Comparison of ENCODE assay signal across 23 cellular contexts in the genomic region with DNA sequence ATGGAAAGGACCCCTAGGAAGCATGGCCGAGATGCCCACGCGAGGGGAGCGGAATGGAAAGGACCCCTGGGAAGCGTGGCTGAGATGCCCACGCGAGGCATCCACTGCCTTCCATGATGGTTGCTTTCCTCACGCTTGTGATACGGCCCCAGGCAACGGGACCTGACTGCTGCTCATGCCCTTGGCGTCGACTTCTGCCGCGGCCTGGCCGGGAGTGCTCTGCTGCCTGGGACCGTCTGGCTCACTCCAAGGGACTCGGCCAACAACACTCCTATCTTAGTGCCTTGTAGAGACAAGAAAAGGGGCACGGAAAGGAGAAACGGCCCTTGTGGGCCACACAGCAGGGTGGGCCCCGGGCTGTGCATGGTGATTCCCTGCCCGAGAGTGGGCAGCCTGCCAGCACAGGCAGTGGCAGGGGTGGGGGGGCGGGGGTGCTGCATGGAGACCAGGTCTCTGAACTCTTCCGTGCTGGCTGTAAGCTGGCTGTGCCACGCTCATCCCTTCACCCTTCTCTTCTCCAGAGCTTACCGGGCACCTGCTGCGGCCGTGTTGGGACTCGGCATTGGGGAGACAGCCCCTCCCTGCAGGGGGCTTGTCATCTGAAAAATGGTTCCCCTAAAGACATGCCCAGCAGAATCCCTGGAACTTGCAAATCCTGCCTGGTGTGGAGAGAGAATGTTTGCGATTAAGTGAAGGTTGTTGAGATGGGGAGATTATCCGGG. TPM values are rescaled to one million over a fixed set of nuclear protein-coding genes. Genes with fewer than 3 reads are reported as not detected.
DNase-seq lines count a peak whose midpoint lies in the region; ATAC-seq, FAIRE-seq and TF ChIP-seq lines count a peak whose summit lies in the region.
"Had no signal": no experiment of that assay in that cellular context is flagged by ENCODE, and none has a peak within 500 bp of the region (broad histone marks: within the 10 kb centered on the region; RNA-seq: fewer than 3 reads in every experiment).

No MANE protein-coding gene starts in this region.

- CTCF ChIA-PET in HepG2 (lab: Yijun Ruan, JAX; ENCODE audit: low intra/inter-chr PET ratio, low total read pairs) (no interaction called here), WTC11 (lab: Charles Lee) (interaction anchor here (1.1 kb wide), 1 partner anchor 303 kb away, joined by 3 read pairs; no protein-coding TSS in a partner anchor)

- H3K27me3 ChIP-seq in right lobe of liver = no peaks in the 10 kb centered on the region
- H3K27me3 ChIP-seq in HepG2 (ENCODE audit: control insufficient read depth in 1 of 2, insufficient read depth in 2 of 2, low read length in 2 of 2) = peaks cover 23 to 89% of the 10 kb centered on the region in 2 experiments
- H3K27me3 ChIP-seq in endodermal cell (ENCODE audit: control insufficient read depth, insufficient read depth, low read length, poor library complexity, severe bottlenecking) = peaks cover 5% of the 10 kb centered on the region
- no peaks in the 10 kb centered on the region for H3K27me3 ChIP-seq in MG63

- H3K79me2 ChIP-seq in HepG2 (ENCODE audit: insufficient read depth, low read length) = no peaks in the 10 kb centered on the region

- H3K9me3 Mint-ChIP-seq in endodermal cell = no peaks in the 10 kb centered on the region
- H3K9me3 Mint-ChIP-seq in progenitor cell of endocrine pancreas (ENCODE audit: low read depth) = no peaks in the 10 kb centered on the region
- H3K9me3 Mint-ChIP-seq in WTC11 = no peaks in the 10 kb centered on the region
- H3K9me3 Mint-ChIP-seq: activated CD4-positive, alpha-beta T cell treated with anti-CD3 and anti-CD28 coated beads, Interleukin-2, amount 10 ng/mL, durations not matched to agents 24 days and 14 days; GM23338; naive thymus-derived CD4-positive, alpha-beta T cell had no signal

- H3K27me3 Mint-ChIP-seq in endodermal cell (ENCODE audit: insufficient read depth) (peaks cover 11% of the 10 kb centered on the region), progenitor cell of endocrine pancreas (peaks cover 38% of the 10 kb centered on the region), WTC11 (ENCODE audit: low read depth) (no peaks in the 10 kb centered on the region; the same call in 1 of the 2 replicates)
- H3K27me3 Mint-ChIP-seq: activated CD4-positive, alpha-beta T cell treated with anti-CD3 and anti-CD28 coated beads, Interleukin-2, amount 10 ng/mL, durations not matched to agents 24 days and 14 days had no signal

- H3K27ac ChIP-seq in right lobe of liver (no peak overlapping the region), HepG2 (ENCODE audit: extremely low read length, insufficient read depth, low read length) (no peak overlapping the region), endodermal cell (ENCODE audit: low read depth, low read length) (no peak overlapping the region)
- H3K27ac ChIP-seq: prostate gland, RWPE1 had no signal

- H3K4me1 ChIP-seq in right lobe of liver (no peaks in the 10 kb centered on the region), HepG2 (ENCODE audit: insufficient read depth, low read length) (no peaks in the 10 kb centered on the region), endodermal cell (ENCODE audit: control insufficient read depth, insufficient read depth, low read length) (no peaks in the 10 kb centered on the region)
- H3K4me1 ChIP-seq: prostate gland had no signal

- TF ChIP-seq EP300 in HepG2 (IDR thresholded peaks at IDR 0.05; ENCODE audit: low read depth in 2 of 2, low read length in 2 of 2) (no peak), HepG2 (CRISPR knock-in tag; IDR thresholded peaks at IDR 0.05; ENCODE audit: borderline replicate concordance) (no peak)

- ATAC-seq in right lobe of liver (no peak), HepG2 (no peak), WTC11 (no peak)
- ATAC-seq: GM23338; naive thymus-derived CD4-positive, alpha-beta T cell had no signal

- peak in 2 of 3 donors; percentile 23 to 42 for DNase-seq in right lobe of liver
- DNase-seq in HepG2 (ENCODE audit: low spot score) = no peak
- peak; percentile 32 for DNase-seq in endodermal cell
- DNase-seq in progenitor cell of endocrine pancreas (ENCODE audit: low spot score, unreplicated experiment) = peak; percentile 6
- DNase-seq in G401 (ENCODE audit: low spot score) = no peak
- no peak for DNase-seq in NCI-H1092 treated with DMSO at 0.1 percent for 48 hours (lab: John Stamatoyannopoulos, UW)
- no peak for DNase-seq in WTC11 (ENCODE audit: low spot score)
- DNase-seq in MG63 = no peak
- DNase-seq: activated CD4-positive, alpha-beta T cell treated with anti-CD3 and anti-CD28 coated beads, Interleukin-2, amount 10 ng/mL, durations not matched to agents 24 days and 14 days; activated naive CD4-positive, alpha-beta T cell treated with Interleukin-2 at 50 U/mL for 16 hours; DMS79 treated with DMSO at 0.1 percent for 48 hours; Karpas-422; NCI-H526; stimulated activated CD4-positive, alpha-beta T cell treated with anti-CD3 and anti-CD28 coated beads, Interleukin-4, amount 100 ng/mL, for 4 hours; SW 1271 had no signal

- no peak overlapping the region for H3K4me3 Mint-ChIP-seq in endodermal cell
- H3K4me3 Mint-ChIP-seq in progenitor cell of endocrine pancreas (ENCODE audit: low read depth) = no peak overlapping the region
- no peak overlapping the region for H3K4me3 Mint-ChIP-seq in WTC11
- H3K4me3 Mint-ChIP-seq: activated CD4-positive, alpha-beta T cell treated with anti-CD3 and anti-CD28 coated beads, Interleukin-2, amount 10 ng/mL, durations not matched to agents 24 days and 14 days; GM23338; memory B cell; naive thymus-derived CD4-positive, alpha-beta T cell had no signal

- intact Hi-C loops in right lobe of liver (cut with DNase I) (loop anchor here (10.0 kb wide), 1 partner anchor 305 kb away; no protein-coding TSS in a partner anchor), HepG2 (cut with micrococcal nuclease; ENCODE audit: unreplicated experiment) (loop anchor here (10.0 kb wide), 1 partner anchor 225 kb away; no protein-coding TSS in a partner anchor)

- H3K4me1 Mint-ChIP-seq in endodermal cell (no peaks in the 10 kb centered on the region), progenitor cell of endocrine pancreas (ENCODE audit: low read depth) (no peaks in the 10 kb centered on the region), WTC11 (no peaks in the 10 kb centered on the region)
- H3K4me1 Mint-ChIP-seq: activated CD4-positive, alpha-beta T cell treated with anti-CD3 and anti-CD28 coated beads, Interleukin-2, amount 10 ng/mL, durations not matched to agents 24 days and 14 days; GM23338; memory B cell had no signal

- TF ChIP-seq POLR2A in right lobe of liver (IDR thresholded peaks at IDR 0.05) (no peak), HepG2 (IDR thresholded peaks at IDR 0.05; ENCODE audit: insufficient read depth in 1 of 2, low read depth in 2 of 2, low read length in 2 of 2) (no peak)

- H3K9me3 ChIP-seq in right lobe of liver (no peaks in the 10 kb centered on the region), HepG2 (ENCODE audit: low read length) (no peaks in the 10 kb centered on the region), endodermal cell (ENCODE audit: control insufficient read depth, low read length) (no peaks in the 10 kb centered on the region), MG63 (no peaks in the 10 kb centered on the region)
- H3K9me3 ChIP-seq: prostate gland had no signal

- H3K4me3 ChIP-seq in right lobe of liver (no peak overlapping the region), HepG2 (replicated peaks in 1 of 3; ENCODE audit: insufficient read depth in 1 of 3, low read depth in 2 of 3, low read length in 3 of 3) (no peak overlapping the region), endodermal cell (ENCODE audit: low read length) (no peak overlapping the region), MG63 (no peak overlapping the region)
- H3K4me3 ChIP-seq: GM23338, prostate gland had no signal

- in situ Hi-C loops in HepG2 (cut with HindIII; ENCODE audit: extremely low pct_ligation_motif_present, low pct_unique_long_range_greater_than_20kb) = no loop called here
- in situ Hi-C loops in G401 (cut with HindIII; ENCODE audit: low sequenced_read_pairs) = no loop called here

- FAIRE-seq in HepG2 (lab: Jason Lieb, UNC) = no peak
- FAIRE-seq: endometrium, TTC549 had no signal

- H3K4me2 ChIP-seq in HepG2 (ENCODE audit: low read depth, low read length) = no peak overlapping the region
- H3K4me2 ChIP-seq: GM23338 had no signal

- no peak overlapping the region for H2AFZ ChIP-seq in HepG2 (ENCODE audit: low read length)
- H2AFZ ChIP-seq: GM23338 had no signal

- H3K36me3 Mint-ChIP-seq in endodermal cell (ENCODE audit: low read depth) (no peaks in the 10 kb centered on the region), progenitor cell of endocrine pancreas (ENCODE audit: insufficient read depth) (no peaks in the 10 kb centered on the region), WTC11 (no peaks in the 10 kb centered on the region)
- H3K36me3 Mint-ChIP-seq: memory B cell; naive thymus-derived CD4-positive, alpha-beta T cell had no signal

- H3K36me3 ChIP-seq in right lobe of liver (no peaks in the 10 kb centered on the region), HepG2 (replicated peaks in 1 of 2; ENCODE audit: control insufficient read depth in 1 of 2, insufficient read depth in 2 of 2, low read length in 2 of 2) (no peaks in the 10 kb centered on the region), endodermal cell (ENCODE audit: control insufficient read depth, insufficient read depth, low read length) (no peaks in the 10 kb centered on the region), MG63 (no peaks in the 10 kb centered on the region)
- H3K36me3 ChIP-seq: prostate gland had no signal

- BruUV-seq in HepG2 (replicated peaks; lab: Mats Ljungman, UMichigan) = no TSS peak

- no peak overlapping the region for H3K9ac ChIP-seq in HepG2 (ENCODE audit: insufficient read depth, low read depth, low read length)
- no peak overlapping the region for H3K9ac ChIP-seq in endodermal cell (ENCODE audit: extremely low read depth, low read length, poor library complexity, severe bottlenecking)

- H3K27ac Mint-ChIP-seq in endodermal cell = no peak overlapping the region
- no peak overlapping the region for H3K27ac Mint-ChIP-seq in progenitor cell of endocrine pancreas
- no peak overlapping the region for H3K27ac Mint-ChIP-seq in WTC11
- H3K27ac Mint-ChIP-seq: activated CD4-positive, alpha-beta T cell treated with anti-CD3 and anti-CD28 coated beads, Interleukin-2, amount 10 ng/mL, durations not matched to agents 24 days and 14 days; GM23338; memory B cell; naive thymus-derived CD4-positive, alpha-beta T cell had no signal

- 54% methylated on average over 15 of the region's 30 CpGs for WGBS in right lobe of liver (ENCODE audit: insufficient coverage, low coverage, low lambda C conversion rate, missing lambda C conversion rate)
- 24% methylated on average over 8 of the region's 30 CpGs for WGBS in HepG2 (ENCODE audit: low lambda C conversion rate)
- WGBS in endodermal cell (ENCODE audit: insufficient coverage in 1 of 2, insufficient read length in 1 of 2), 2 experiments = 85 to 88% methylated on average over 18 to 30 of the region's 30 CpGs

- H4K20me1 ChIP-seq in HepG2 (ENCODE audit: insufficient read depth, low read length) = no peaks in the 10 kb centered on the region

- no peak for TF ChIP-seq CTCF in right lobe of liver (IDR thresholded peaks at IDR 0.05)
- no peak for TF ChIP-seq CTCF in HepG2 (CRISPR knock-in tag; IDR thresholded peaks at IDR 0.05)
- no peak for TF ChIP-seq CTCF in endodermal cell (conservative IDR thresholded peaks at IDR 0.05)
- TF ChIP-seq CTCF in progenitor cell of endocrine pancreas (IDR thresholded peaks at IDR 0.05; ENCODE audit: unreplicated experiment) = no peak
- TF ChIP-seq CTCF in WTC11 (IDR thresholded peaks at IDR 0.05) = no peak

- POLR2A ChIA-PET in HepG2 (lab: Yijun Ruan, JAX) (no interaction called here), WTC11 (lab: Charles Lee) (no interaction called here)

- no peak for TF ChIP-seq RAD21 in HepG2 (CRISPR knock-in tag; IDR thresholded peaks at IDR 0.05)

RNA-seq across cellular contexts. Expression of gene HMX1, which starts 38.6 kb away (rescaled TPM):
- total RNA-seq in right lobe of liver (not detected), HepG2 (2016; rRNA removed; fragmentation: Illumina TruSeq; extraction: Trizol) (not detected in 2 replicates), endodermal cell (1 to 10 TPM in 1 of 2 donors, not detected in 1; 1.2 TPM), progenitor cell of endocrine pancreas (0.65 and 0.87 TPM in 2 replicates), WTC11 (2021) (6.9 to 10.0 TPM (median 7.8 TPM) in 3 replicates)
- total RNA-seq in HepG2 (2016; cell fraction: cytosol; rRNA removed; fragmentation: Illumina TruSeq; extraction: Trizol; ENCODE audit: low read depth) = not detected in 2 replicates
- not detected in 2 replicates for total RNA-seq in HepG2 (2016; cell fraction: insoluble cytoplasmic fraction; rRNA removed; fragmentation: Illumina TruSeq; extraction: Trizol)
- not detected in 2 replicates for total RNA-seq in HepG2 (2016; cell fraction: membrane; rRNA removed; fragmentation: Illumina TruSeq; extraction: Trizol)
- not detected in 2 replicates for total RNA-seq in HepG2 (2016; cell fraction: nucleus; rRNA removed; fragmentation: Illumina TruSeq; extraction: Trizol)
- not detected in 2 replicates for polyA plus RNA-seq in HepG2 (2011; rRNA removed)
- not detected in 2 replicates for polyA plus RNA-seq in HepG2 (2011; cell fraction: cytosol; rRNA removed)
- polyA plus RNA-seq in HepG2 (2011; cell fraction: nucleus; rRNA removed) = not detected in 2 replicates
- polyA plus RNA-seq in HepG2 (2012) = not detected in 2 replicates
- not detected in 2 replicates for polyA plus RNA-seq in HepG2 (2016; cell fraction: cytosol; fragmentation: Illumina TruSeq; extraction: Trizol; ENCODE audit: low read depth)
- polyA plus RNA-seq in HepG2 (2016; cell fraction: insoluble cytoplasmic fraction; fragmentation: Illumina TruSeq; extraction: Trizol; ENCODE audit: low read depth) = not detected in 2 replicates
- not detected in 2 replicates for polyA plus RNA-seq in HepG2 (2016; cell fraction: membrane; fragmentation: Illumina TruSeq; extraction: Trizol; ENCODE audit: low read depth)
- not detected in 2 replicates for polyA plus RNA-seq in HepG2 (2016; cell fraction: nucleus; fragmentation: Illumina TruSeq; extraction: Trizol; ENCODE audit: insufficient read depth, low read depth)
- polyA minus RNA-seq in HepG2 (2011; rRNA and poly(A)+ RNA removed; ENCODE audit: low replicate concordance) = not detected in 2 replicates
- not detected in 2 replicates for polyA minus RNA-seq in HepG2 (2011; cell fraction: cytosol; rRNA and poly(A)+ RNA removed)
- not detected in 2 replicates for polyA minus RNA-seq in HepG2 (2011; cell fraction: nucleus; rRNA and poly(A)+ RNA removed)
- 1.4 TPM for polyA plus RNA-seq in endodermal cell (2013, experiment 1 of 2)
- polyA plus RNA-seq in endodermal cell (2013, experiment 2 of 2) = 0.95 TPM
- total RNA-seq in G401 (2014; rRNA removed; shearing (Covaris generic)) = 0.80 TPM in 1 of 2 replicates, not detected in the other
- total RNA-seq in MG63 (2014; rRNA removed; shearing (Covaris generic); ENCODE audit: low replicate concordance) = 7.5 and 17.5 TPM in 2 replicates
- total RNA-seq: activated CD4-positive, alpha-beta T cell treated with anti-CD3 and anti-CD28 coated beads, Interleukin-2, amount 10 ng/mL, durations not matched to agents 24 days and 14 days; naive thymus-derived CD4-positive, alpha-beta T cell; subcutaneous adipose tissue had no signal
- polyA plus RNA-seq: GM23338; naive thymus-derived CD4-positive, alpha-beta T cell had no signal

Comparison
In these comparisons a context has a peak if more than half of its experiments do, and no peak if none do; other contexts are left out.
1. DNase-seq: peak in right lobe of liver (2 of 3), endodermal cell (single experiment) and progenitor cell of endocrine pancreas (single experiment); none in HepG2 (single experiment), G401 (single experiment), NCI-H1092 treated with DMSO at 0.1 percent for 48 hours (single experiment), WTC11 (single experiment) and MG63 (single experiment).